8 cellular contexts compared by ENCODE assay signal in genomic region chr10:45420453-45421192, GRCh38. TPM values are rescaled to one million over a fixed set of nuclear protein-coding genes. Genes with fewer than 3 reads are reported as not detected.
DNase-seq lines count a peak whose midpoint lies in the region; ATAC-seq and TF ChIP-seq lines count a peak whose summit lies in the region.

No MANE protein-coding gene starts in this region.

- intact Hi-C loops in Panc1 (cut with micrococcal nuclease; ENCODE audit: unreplicated experiment) = loop anchor here (10.0 kb wide), 1 partner anchor 166 kb away; no protein-coding TSS in a partner anchor

- H3K4me1 ChIP-seq in Panc1 (ENCODE audit: control insufficient read depth, insufficient read depth, low read length) = no peaks in the 10 kb centered on the region

- DNase-seq in DMS53 treated with DMSO at 0.1 percent for 48 hours (lab: John Stamatoyannopoulos, UW; ENCODE audit: unreplicated experiment) (peak; percentile 86), Panc1 (ENCODE audit: low read depth, low spot score) (no peak), anterior cingulate cortex (lab: John Stamatoyannopoulos, UW) (peak in 43 of 58 donors; percentile 21 to 80 (median 51)), iris pigment epithelial cell (ENCODE audit: low read depth) (peak; percentile 23)
- DNase-seq in stimulated activated CD8-positive, alpha-beta memory T cell treated with anti-CD3 and anti-CD28 coated beads, Interleukin-15, amount 100 ng/mL, for 4 hours (ENCODE audit: low read depth in 2 of 2) = peak; percentile 21 to 27
- DNase-seq in effector CD8-positive, alpha-beta T cell (lab: John Stamatoyannopoulos, UW) = no peak

- CTCF ChIA-PET in Panc1 (lab: Charles Lee) = no interaction called here

- POLR2A ChIA-PET in Panc1 (lab: Charles Lee) = no interaction called here

- ATAC-seq in GM19463 (IDR thresholded peaks at IDR 0.05; ENCODE audit: unreplicated experiment) (peak; percentile 59), HG03558 (IDR thresholded peaks at IDR 0.05; ENCODE audit: extremely low read depth, unreplicated experiment) (peak; percentile 39), Panc1 (peak; percentile 47; the same call in 1 of the 2 replicates)

- TF ChIP-seq CTCF in Panc1 (IDR thresholded peaks at IDR 0.05) = no peak

- H3K4me3 ChIP-seq in Panc1 (ENCODE audit: low read depth in 2 of 2, low read length in 2 of 2) = no peak overlapping the region

- no peak overlapping the region for H3K27ac ChIP-seq in Panc1 (ENCODE audit: low read length)

- in situ Hi-C loops in Panc1 (cut with HindIII; ENCODE audit: low pct_unique_long_range_greater_than_20kb, low sequenced_read_pairs) = no loop called here

- no peaks in the 10 kb centered on the region for H3K9me3 ChIP-seq in Panc1 (ENCODE audit: control insufficient read depth, insufficient read depth, low read depth, low read length)

- no TSS peak for BruUV-seq in Panc1 (replicated peaks; lab: Mats Ljungman, UMichigan)

- H3K36me3 ChIP-seq in Panc1 (ENCODE audit: control insufficient read depth, insufficient read depth, low read length) = no peaks in the 10 kb centered on the region

- no peaks in the 10 kb centered on the region for H3K27me3 ChIP-seq in Panc1 (ENCODE audit: control insufficient read depth, insufficient read depth, low read length)

RNA-seq across cellular contexts. Expression of gene ALOX5, which starts 46.6 kb away (rescaled TPM):
- 0.82 TPM for total RNA-seq in Panc1 (2021; ENCODE audit: unreplicated experiment)
- not detected for polyA plus RNA-seq in Panc1 (2012; ENCODE audit: insufficient read length)

Comparison
In these comparisons a context has a peak if more than half of its experiments do, and no peak if none do; other contexts are left out.
1. DNase-seq: peak in DMS53 treated with DMSO at 0.1 percent for 48 hours (single experiment), anterior cingulate cortex (43 of 58), iris pigment epithelial cell (single experiment) and stimulated activated CD8-positive, alpha-beta memory T cell treated with anti-CD3 and anti-CD28 coated beads, Interleukin-15, amount 100 ng/mL, for 4 hours (2 of 2); none in Panc1 (single experiment) and effector CD8-positive, alpha-beta T cell (single experiment).
2. Peak in every context shown above with its lines, with median percentiles within 50 percentile points of each other: ATAC-seq.